ENCODE assay signal across 18 cellular contexts in genomic region chr11:69436041-69436982, GRCh38. TPM values are rescaled to one million over a fixed set of nuclear protein-coding genes. Genes with fewer than 3 reads are reported as not detected.
A peak's percentile ranks its signal among the peaks of the same experiment; 100 is the strongest.
DNase-seq lines count a peak whose midpoint lies in the region; FAIRE-seq and TF ChIP-seq lines count a peak whose summit lies in the region.
"Had no signal": no experiment of that assay in that cellular context is flagged by ENCODE, and none has a peak within 500 bp of the region (broad histone marks: within the 10 kb centered on the region; RNA-seq: fewer than 3 reads in every experiment).

No MANE protein-coding gene starts in this region.

- no peak overlapping the region for H2AFZ ChIP-seq in PC-9
- no peak overlapping the region for H2AFZ ChIP-seq in Karpas-422 (ENCODE audit: low read length)

- H3K79me2 ChIP-seq in PC-9 (ENCODE audit: low read depth) (no peaks in the 10 kb centered on the region), Karpas-422 (ENCODE audit: low read length) (no peaks in the 10 kb centered on the region)

- no peaks in the 10 kb centered on the region for H3K36me3 ChIP-seq in PC-9 (ENCODE audit: low read depth)
- no peaks in the 10 kb centered on the region for H3K36me3 ChIP-seq in Karpas-422 (ENCODE audit: insufficient read depth, low read length)
- H3K36me3 ChIP-seq: right atrium auricular region had no signal

- peak; percentile 38 for FAIRE-seq in GM12892 (lab: Jason Lieb, UNC)

- H3K4me1 ChIP-seq in PC-9 (replicated peaks; ENCODE audit: insufficient read depth), result peaks cover 59% of the 10 kb centered on the region
- H3K4me1 ChIP-seq in Karpas-422 (ENCODE audit: low read length), result no peaks in the 10 kb centered on the region
- H3K4me1 ChIP-seq: right atrium auricular region had no signal

- TF ChIP-seq CTCF in PC-9 (conservative IDR thresholded peaks at IDR 0.05), result no peak
- no peak for TF ChIP-seq CTCF in progenitor cell of endocrine pancreas (IDR thresholded peaks at IDR 0.05; ENCODE audit: unreplicated experiment)
- no peak for TF ChIP-seq CTCF in HFFc6 (IDR thresholded peaks at IDR 0.05)

- CTCF ChIA-PET in PC-9 (lab: Charles Lee), result interaction anchor here (0.6 to 1.2 kb wide), 5 partner anchors 16 to 140 kb away, joined by 3 read pairs; no protein-coding TSS in a partner anchor

- H3K27me3 ChIP-seq in PC-9 (ENCODE audit: insufficient read depth, low read depth), result no peaks in the 10 kb centered on the region
- no peaks in the 10 kb centered on the region for H3K27me3 ChIP-seq in Karpas-422 (ENCODE audit: low read length)
- H3K27me3 ChIP-seq: body of pancreas, right atrium auricular region had no signal

- H3K4me3 ChIP-seq in PC-9, result no peak overlapping the region
- H3K4me3 ChIP-seq in Karpas-422 (ENCODE audit: low read length), result no peak overlapping the region
- H3K4me3 ChIP-seq: body of pancreas, dorsolateral prefrontal cortex, right atrium auricular region had no signal

- TSS peak; percentile 22 for BruUV-seq in PC-9 (replicated peaks; lab: Mats Ljungman, UMichigan)

- intact Hi-C loops in PC-9 (cut with micrococcal nuclease; ENCODE audit: unreplicated experiment), result loop anchor here (2.0 kb wide), 1 partner anchor 330 kb away; no protein-coding TSS in a partner anchor

- H3K9ac ChIP-seq in Karpas-422 (ENCODE audit: low read length), result no peak overlapping the region

- H3K36me3 Mint-ChIP-seq in progenitor cell of endocrine pancreas (ENCODE audit: insufficient read depth), result no peaks in the 10 kb centered on the region
- no peaks in the 10 kb centered on the region for H3K36me3 Mint-ChIP-seq in HFFc6 (ENCODE audit: low read depth)

- H3K9me3 Mint-ChIP-seq in progenitor cell of endocrine pancreas (ENCODE audit: low read depth) (no peaks in the 10 kb centered on the region), HFFc6 (no peaks in the 10 kb centered on the region)

- H4K20me1 ChIP-seq in PC-9 (ENCODE audit: insufficient read depth) (no peaks in the 10 kb centered on the region), Karpas-422 (ENCODE audit: insufficient read depth, low read depth, low read length) (no peaks in the 10 kb centered on the region)

- H3K9me3 ChIP-seq in PC-9 (ENCODE audit: insufficient read depth, low read depth) (no peaks in the 10 kb centered on the region), Karpas-422 (ENCODE audit: low read length) (no peaks in the 10 kb centered on the region)
- H3K9me3 ChIP-seq: body of pancreas, right atrium auricular region had no signal

- peak overlapping the region; percentile 45; the same call in 1 of the 2 replicates for H3K27ac ChIP-seq in PC-9
- peak overlapping the region; percentile 66 for H3K27ac ChIP-seq in epithelial cell of prostate
- no peak overlapping the region for H3K27ac ChIP-seq in Karpas-422 (ENCODE audit: low read length)
- H3K27ac ChIP-seq: dorsolateral prefrontal cortex, right atrium auricular region had no signal

- H3K27me3 Mint-ChIP-seq in progenitor cell of endocrine pancreas (peaks cover 4% of the 10 kb centered on the region), HFFc6 (ENCODE audit: insufficient read depth) (peaks cover 2% of the 10 kb centered on the region; the same call in 1 of the 2 replicates)

- H3K27ac Mint-ChIP-seq in progenitor cell of endocrine pancreas (peak overlapping the region; percentile 92), HFFc6 (no peak overlapping the region)

- peak overlapping the region; percentile 21 for H3K4me2 ChIP-seq in PC-9
- H3K4me2 ChIP-seq in Karpas-422 (ENCODE audit: low read depth, low read length, poor library complexity, severe bottlenecking), result no peak overlapping the region

- H3K4me1 Mint-ChIP-seq in progenitor cell of endocrine pancreas (ENCODE audit: low read depth) (peaks cover 36% of the 10 kb centered on the region), HFFc6 (ENCODE audit: low read depth) (peaks cover 52% of the 10 kb centered on the region)

- H3K9me2 ChIP-seq in PC-9 (ENCODE audit: insufficient read depth) (no peaks in the 10 kb centered on the region), Karpas-422 (replicated peaks; ENCODE audit: insufficient read depth, low read length) (no peaks in the 10 kb centered on the region)

- POLR2A ChIA-PET in PC-9 (lab: Charles Lee; ENCODE audit: unreplicated experiment), result interaction anchor here (0.5 to 0.9 kb wide), 4 partner anchors 16 to 149 kb away, joined by 3 to 15 read pairs (median 3); no protein-coding TSS in a partner anchor

- TF ChIP-seq POLR2A in GM12892 (IDR thresholded peaks at IDR 0.05; ENCODE audit: low read depth, low read length), result no peak

- H3F3A ChIP-seq in PC-9 (ENCODE audit: insufficient read depth, low read depth), result peaks cover 33% of the 10 kb centered on the region; the same call in 1 of the 2 replicates

- peak overlapping the region; percentile 17 for H3K4me3 Mint-ChIP-seq in progenitor cell of endocrine pancreas (ENCODE audit: low read depth)
- H3K4me3 Mint-ChIP-seq in HFFc6, result no peak overlapping the region

- DNase-seq in GM12892 (ENCODE audit: insufficient read length) (no peak), PC-9 (no peak), epithelial cell of prostate (ENCODE audit: low read depth, low spot score) (no peak), progenitor cell of endocrine pancreas (ENCODE audit: low spot score, unreplicated experiment) (no peak), NCI-H1417 (lab: John Stamatoyannopoulos, UW) (no peak), Karpas-422 (no peak), HFFc6 (no peak), inferior parietal cortex (ENCODE audit: extremely low spot score) (no peak)
- DNase-seq: activated CD4-positive, alpha-beta T cell treated with anti-CD3 and anti-CD28 coated beads for 1 hour; activated CD8-positive, alpha-beta memory T cell treated with anti-CD3 and anti-CD28 coated beads, Interleukin-2, amount 50 U/mL, for 4 hours; activated naive CD4-positive, alpha-beta T cell; NCI-H1105; stimulated activated CD4-positive, alpha-beta T cell treated with anti-CD3 and anti-CD28 coated beads, Interleukin-2, amount 100 ng/mL, for 48 hours had no signal

RNA-seq across cellular contexts. Expression of gene LINC01488, which starts 45.2 kb away (rescaled TPM):
- polyA plus RNA-seq in GM12892 (2012; ENCODE audit: missing spikeins), result not detected
- total RNA-seq in PC-9 (2021) (not detected in 2 replicates), progenitor cell of endocrine pancreas (1.3 and 1.4 TPM in 2 replicates)
- not detected in 2 replicates for total RNA-seq in Karpas-422 (2014; rRNA removed; shearing (Covaris generic); ENCODE audit: low replicate concordance)
- not detected for total RNA-seq in HFFc6 (2021; fragmentation: NEBNext Ultra II Directional; extraction: Animal tissue kit (Norgen Biotek cat#: 25700))
- total RNA-seq: body of pancreas, dorsolateral prefrontal cortex, lower leg skin, right atrium auricular region had no signal
- polyA plus RNA-seq: neural cell had no signal
